Comparison of ENCODE assay signal across 24 cellular contexts in genomic region chr15:98678484-98678883, GRCh38.
"Had no signal": no experiment of that assay in that cellular context is flagged by ENCODE, and none has a peak within 500 bp of the region (broad histone marks: within the 10 kb centered on the region; RNA-seq: fewer than 3 reads in every experiment).

No MANE protein-coding gene starts in this region.

- H3K27ac ChIP-seq: ovary, skin epidermis, suprapubic skin, uterus had no signal

- H3K4me3 Mint-ChIP-seq: mesothelial cell of epicardium; naive B cell; natural killer cell treated with Interleukin-12 subunit alpha and Interleukin-12 subunit beta and Interleukin-15 and Interleukin-18, amount 100 ng/mL, for 72 hours; stimulated activated naive CD8-positive, alpha-beta T cell treated with anti-CD3 and anti-CD28 coated beads, Interleukin-15, Interleukin-2, amounts not matched to agents 100 ng/mL and 50 ng/mL, for 24 hours; type B pancreatic cell had no signal

- H3K9me3 Mint-ChIP-seq: mesothelial cell of epicardium; naive B cell; natural killer cell treated with Interleukin-12 subunit alpha and Interleukin-12 subunit beta and Interleukin-15 and Interleukin-18, amount 100 ng/mL, for 72 hours; stimulated activated naive CD8-positive, alpha-beta T cell treated with anti-CD3 and anti-CD28 coated beads, Interleukin-15, Interleukin-2, amounts not matched to agents 100 ng/mL and 50 ng/mL, for 24 hours; type B pancreatic cell had no signal

- H3K4me3 ChIP-seq: left ventricle myocardium inferior, lung, ovary, right atrium auricular region, skin epidermis, suprapubic skin, thoracic aorta, tibial artery, uterus had no signal

- H3K27ac Mint-ChIP-seq: natural killer cell treated with Interleukin-12 subunit alpha and Interleukin-12 subunit beta and Interleukin-15 and Interleukin-18, amount 100 ng/mL, for 72 hours; stimulated activated naive CD8-positive, alpha-beta T cell treated with anti-CD3 and anti-CD28 coated beads, Interleukin-15, Interleukin-2, amounts not matched to agents 100 ng/mL and 50 ng/mL, for 24 hours had no signal

- H3K9me3 ChIP-seq: left ventricle myocardium inferior, ovary, right atrium auricular region, suprapubic skin, thoracic aorta, tibial artery, uterus had no signal

- H3K27me3 ChIP-seq: ovary, right atrium auricular region, suprapubic skin, tibial artery, uterus had no signal

- ATAC-seq: natural killer cell treated with Interleukin-12 subunit alpha and Interleukin-12 subunit beta and Interleukin-15 and Interleukin-18, amount 100 ng/mL, for 72 hours; sciatic nerve had no signal

- H3K36me3 ChIP-seq: left ventricle myocardium inferior, ovary, right atrium auricular region, suprapubic skin, thoracic aorta, tibial artery, uterus had no signal

- H3K27me3 Mint-ChIP-seq: naive B cell; natural killer cell treated with Interleukin-12 subunit alpha and Interleukin-12 subunit beta and Interleukin-15 and Interleukin-18, amount 100 ng/mL, for 72 hours; progenitor cell of endocrine pancreas; stimulated activated naive CD8-positive, alpha-beta T cell treated with anti-CD3 and anti-CD28 coated beads, Interleukin-15, Interleukin-2, amounts not matched to agents 100 ng/mL and 50 ng/mL, for 24 hours; type B pancreatic cell had no signal

- DNase-seq: hippocampal formation; kidney; left ventricle myocardium inferior; mesendoderm; naive B cell; ovary; stimulated activated CD4-positive, alpha-beta T cell treated with anti-CD3 and anti-CD28 coated beads, Interleukin-12 subunit alpha, Interleukin-12 subunit beta, amount 100 ng/mL, for 4 hours; stimulated activated CD4-positive, alpha-beta T cell treated with anti-CD3 and anti-CD28 coated beads, Interleukin-15, amount 100 ng/mL, for 24 hours; stimulated activated CD4-positive, alpha-beta T cell treated with anti-CD3 and anti-CD28 coated beads, Interleukin-2, amount 100 ng/mL, for 24 hours; stimulated activated CD4-positive, alpha-beta T cell treated with anti-CD3 and anti-CD28 coated beads, Interleukin-4, amount 100 ng/mL, for 1 hour; stimulated activated naive CD4-positive, alpha-beta T cell; tibial artery; uterus had no signal

- H3K36me3 Mint-ChIP-seq: mesothelial cell of epicardium; naive B cell; natural killer cell treated with Interleukin-12 subunit alpha and Interleukin-12 subunit beta and Interleukin-15 and Interleukin-18, amount 100 ng/mL, for 72 hours had no signal
